Comparison of ENCODE assay signal across 8 cellular contexts in genomic region chr5:14144586-14145355, GRCh38. TPM values are rescaled to one million over a fixed set of nuclear protein-coding genes. Genes with fewer than 3 reads are reported as not detected.
DNase-seq lines count a peak whose midpoint lies in the region; ATAC-seq and TF ChIP-seq lines count a peak whose summit lies in the region.

No MANE protein-coding gene starts in this region.

- peaks cover 0 to 56% (median 24%) of the 10 kb centered on the region in 4 donors for H3K4me1 ChIP-seq in tibial nerve

- H3K4me1 Mint-ChIP-seq in natural killer cell: peaks cover 21 to 30% of the 10 kb centered on the region in 2 donors

- ATAC-seq in GM19351 (IDR thresholded peaks at IDR 0.05; ENCODE audit: unreplicated experiment) (peak; percentile 50), HG03439 (IDR thresholded peaks at IDR 0.05; ENCODE audit: unreplicated experiment) (peak; percentile 47), natural killer cell (peak; percentile 62 to 75 (median 66))

- peak overlapping the region; percentile 92 for H3K4me3 Mint-ChIP-seq in natural killer cell

- no peaks in the 10 kb centered on the region for H3K27me3 ChIP-seq in tibial nerve

- intact Hi-C loops in natural killer cell (cut with micrococcal nuclease): loop anchor here (2.0 to 5.0 kb wide), 3 partner anchors 36 to 120 kb away; no protein-coding TSS in a partner anchor

- H3K4me3 ChIP-seq in fibroblast of pulmonary artery (replicated peaks; ENCODE audit: low read depth, low read length) (peak overlapping the region; percentile 95), tibial nerve (peak overlapping the region; percentile 80 to 95 (median 84))

- peak overlapping the region; percentile 85 to 96 (median 94) for H3K27ac ChIP-seq in tibial nerve

- DNase-seq in Caki2 (ENCODE audit: low read depth) (peak; percentile 51), NCI-H748 treated with DMSO at 0.1 percent for 48 hours (lab: John Stamatoyannopoulos, UW) (peak; percentile 81), fibroblast of pulmonary artery (ENCODE audit: low read depth) (peak; percentile 45), natural killer cell (peak; percentile 59), tibial nerve (ENCODE audit: low spot score in 2 of 2) (peak; percentile 18 to 61)
- DNase-seq in activated T-cell treated with anti-CD3 and anti-CD28 coated beads, Interleukin-2, amount 50 U/mL, for 48 hours: peak; percentile 43 to 50

- TF ChIP-seq POLR2A in tibial nerve (IDR thresholded peaks at IDR 0.05): peak in 1 of 2 donors; percentile 22

- no peaks in the 10 kb centered on the region for H3K9me3 ChIP-seq in tibial nerve

- H3K27ac Mint-ChIP-seq in natural killer cell: peak overlapping the region; percentile 68 to 78

- in situ Hi-C loops in Caki2 (cut with HindIII; ENCODE audit: low pct_unique_long_range_greater_than_20kb, low sequenced_read_pairs): no loop called here

- peaks cover 2 to 9% of the 10 kb centered on the region in 2 donors for H3K27me3 Mint-ChIP-seq in natural killer cell (ENCODE audit: low read depth in 2 of 2)

- TF ChIP-seq CTCF in fibroblast of pulmonary artery (IDR thresholded peaks at IDR 0.05; ENCODE audit: low read length, missing control alignments): no peak
- TF ChIP-seq CTCF in natural killer cell (IDR thresholded peaks at IDR 0.05): no peak
- TF ChIP-seq CTCF in tibial nerve (IDR thresholded peaks at IDR 0.05): peak in 2 of 5 experiments; percentile 7 to 13

- no peaks in the 10 kb centered on the region for H3K9me3 Mint-ChIP-seq in natural killer cell

- TF ChIP-seq EP300 in tibial nerve (IDR thresholded peaks at IDR 0.05): peak in 1 of 2 donors; percentile 63

- 0 to 1% methylated on average over 24 to 48 of the region's 84 CpGs for WGBS in tibial nerve, 2 donors

- no peaks in the 10 kb centered on the region for H3K36me3 Mint-ChIP-seq in natural killer cell

- H3K36me3 ChIP-seq in tibial nerve: no peaks in the 10 kb centered on the region

RNA-seq across cellular contexts. Expression of gene TRIO, which starts 1.6 kb away (rescaled TPM):
- 52.3 and 97.6 TPM in 2 replicates for total RNA-seq in Caki2 (2014; rRNA removed; shearing (Covaris generic); ENCODE audit: low replicate concordance)
- total RNA-seq in natural killer cell (100 to 1,000 TPM in 1 of 3 donors, 10 to 100 TPM in 2; 84.6 to 136 (median 94.3) TPM), tibial nerve (100 to 1,000 TPM; 290 to 370 (median 346) TPM)

Comparison
In these comparisons a context has a peak if more than half of its experiments do, and no peak if none do; other contexts are left out.
1. Peak in every context shown above with its lines: DNase-seq, ATAC-seq, H3K4me3 ChIP-seq and H3K27ac ChIP-seq.